Comparison of ENCODE assay signal across 10 cellular contexts in genomic region chr13:93794197-93794885, GRCh38.
A peak's percentile ranks its signal among the peaks of the same experiment; 100 is the strongest.
DNase-seq lines count a peak whose midpoint lies in the region; ATAC-seq and TF ChIP-seq lines count a peak whose summit lies in the region.
"Had no signal": no experiment of that assay in that cellular context is flagged by ENCODE, and none has a peak within 500 bp of the region (broad histone marks: within the 10 kb centered on the region; RNA-seq: fewer than 3 reads in every experiment).

No MANE protein-coding gene starts in this region.

- H3K9me3 ChIP-seq in CD4-positive, alpha-beta memory T cell (ENCODE audit: control insufficient read depth in 1 of 2, low read length in 2 of 2), result no peaks in the 10 kb centered on the region

- H3K27me3 Mint-ChIP-seq in activated T-helper 17 cell treated with anti-CD3 and anti-CD28 coated beads, Interleukin-2, amount 50 U/mL, for 72 hours, result peaks cover 18% of the 10 kb centered on the region
- peaks cover 0 to 3% of the 10 kb centered on the region in 2 donors for H3K27me3 Mint-ChIP-seq in CD4-positive, alpha-beta memory T cell
- H3K27me3 Mint-ChIP-seq: B cell had no signal

- H3K4me1 Mint-ChIP-seq in activated T-helper 17 cell treated with anti-CD3 and anti-CD28 coated beads, Interleukin-2, amount 50 U/mL, for 72 hours, result peaks cover 9% of the 10 kb centered on the region
- H3K4me1 Mint-ChIP-seq in CD4-positive, alpha-beta memory T cell, result peaks cover 0 to 3% (median 0%) of the 10 kb centered on the region in 4 donors
- H3K4me1 Mint-ChIP-seq: B cell had no signal

- no peaks in the 10 kb centered on the region for H3K9me3 Mint-ChIP-seq in activated T-helper 17 cell treated with anti-CD3 and anti-CD28 coated beads, Interleukin-2, amount 50 U/mL, for 72 hours
- no peaks in the 10 kb centered on the region for H3K9me3 Mint-ChIP-seq in CD4-positive, alpha-beta memory T cell

- peak overlapping the region; percentile 47 for H3K4me3 Mint-ChIP-seq in activated T-helper 17 cell treated with anti-CD3 and anti-CD28 coated beads, Interleukin-2, amount 50 U/mL, for 72 hours
- H3K4me3 Mint-ChIP-seq in CD4-positive, alpha-beta memory T cell, result no peak overlapping the region
- H3K4me3 Mint-ChIP-seq: B cell had no signal

- DNase-seq in GM10248 (ENCODE audit: extremely low spot score), result peak; percentile 4
- no peak for DNase-seq in DMS153 treated with DMSO at 0.1 percent for 48 hours (lab: John Stamatoyannopoulos, UW; ENCODE audit: unreplicated experiment)
- DNase-seq in CD4-positive, alpha-beta memory T cell, result no peak
- no peak for DNase-seq in A172 (ENCODE audit: low spot score)

- no peaks in the 10 kb centered on the region for H3K27me3 ChIP-seq in CD4-positive, alpha-beta memory T cell (ENCODE audit: insufficient read depth, low read length)

- TF ChIP-seq CTCF in GM10248 (IDR thresholded peaks at IDR 0.05; ENCODE audit: control extremely low read depth, extremely low read depth, low read depth, missing control alignments), result no peak

- H3K27ac ChIP-seq in CD4-positive, alpha-beta memory T cell (ENCODE audit: low read depth, low read length), result no peak overlapping the region

- H3K27ac Mint-ChIP-seq in activated T-helper 17 cell treated with anti-CD3 and anti-CD28 coated beads, Interleukin-2, amount 50 U/mL, for 72 hours, result peak overlapping the region; percentile 26
- H3K27ac Mint-ChIP-seq in CD4-positive, alpha-beta memory T cell, result no peak overlapping the region
- H3K27ac Mint-ChIP-seq: B cell had no signal

- ATAC-seq in GM19455 (IDR thresholded peaks at IDR 0.05; ENCODE audit: unreplicated experiment), result peak; percentile 92
- peak; percentile 90 for ATAC-seq in HG03097 (IDR thresholded peaks at IDR 0.05; ENCODE audit: low FRiP score, unreplicated experiment)
- ATAC-seq in activated T-helper 17 cell treated with anti-CD3 and anti-CD28 coated beads, Interleukin-2, amount 50 U/mL, for 72 hours (replicated peaks), result peak; percentile 95
- no peak for ATAC-seq in HG02840 (IDR thresholded peaks at IDR 0.05; ENCODE audit: low FRiP score, unreplicated experiment)

- CTCF ChIA-PET in GM10248 (lab: Yijun Ruan, JAX), result no interaction called here
- CTCF ChIA-PET in CD4-positive, alpha-beta memory T cell (lab: Charles Lee; ENCODE audit: partially characterized antibody), result no interaction called here

- POLR2A ChIA-PET in GM10248 (lab: Yijun Ruan, JAX), result no interaction called here
- POLR2A ChIA-PET in CD4-positive, alpha-beta memory T cell (lab: Charles Lee; ENCODE audit: partially characterized antibody), result no interaction called here

- no peak overlapping the region for H3K4me3 ChIP-seq in CD4-positive, alpha-beta memory T cell (ENCODE audit: low read length in 2 of 2)
- H3K4me3 ChIP-seq: lung had no signal

- H3K36me3 ChIP-seq in CD4-positive, alpha-beta memory T cell (ENCODE audit: insufficient read depth, low read length), result no peaks in the 10 kb centered on the region

- no peaks in the 10 kb centered on the region for H3K36me3 Mint-ChIP-seq in activated T-helper 17 cell treated with anti-CD3 and anti-CD28 coated beads, Interleukin-2, amount 50 U/mL, for 72 hours (ENCODE audit: low read depth)
- no peaks in the 10 kb centered on the region for H3K36me3 Mint-ChIP-seq in CD4-positive, alpha-beta memory T cell

- H3K4me1 ChIP-seq in CD4-positive, alpha-beta memory T cell (ENCODE audit: insufficient read depth, low read length), result no peaks in the 10 kb centered on the region

- intact Hi-C loops in CD4-positive, alpha-beta memory T cell (cut with micrococcal nuclease), result no loop called here
